Comparison of ENCODE assay signal across 3 cellular contexts in the genomic region with DNA sequence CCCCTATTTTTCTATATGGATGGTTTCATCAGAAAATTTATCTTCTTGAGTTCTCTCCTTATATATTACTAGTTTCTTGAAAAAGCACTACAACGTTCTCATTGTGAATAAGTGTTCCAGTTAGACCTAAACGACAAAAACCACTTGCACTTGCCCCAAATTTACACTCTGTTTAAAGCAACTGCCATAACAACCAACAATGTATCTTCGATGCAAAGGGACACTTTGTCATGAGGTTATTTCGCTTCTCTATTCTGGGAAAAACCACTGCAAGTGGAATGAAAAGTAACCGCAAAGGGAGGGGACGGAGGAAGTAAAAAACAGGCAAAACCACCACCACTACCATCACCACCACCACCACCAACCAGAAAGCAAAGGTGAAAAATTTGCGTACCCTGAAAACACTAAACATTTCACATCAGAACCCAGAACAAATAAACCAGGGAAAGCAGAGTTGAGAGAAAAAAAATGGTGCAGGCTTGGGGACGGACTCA.
TF ChIP-seq lines count a peak whose summit lies in the region.

No MANE protein-coding gene starts in this region.

TF ChIP-seq in SK-N-SH, 30 proteins besides CTCF, POLR2A, EP300 and RAD21:
- TF ChIP-seq FOXJ3 (CRISPR knock-in tag; IDR thresholded peaks at IDR 0.05) (no peak), MXI1 (IDR thresholded peaks at IDR 0.05; ENCODE audit: low read depth, low read length) (no peak), RXRA (IDR thresholded peaks at IDR 0.05; ENCODE audit: borderline replicate concordance, low read depth) (no peak), MEF2A (IDR thresholded peaks at IDR 0.05; ENCODE audit: borderline replicate concordance, low read depth) (no peak), TCF12 (IDR thresholded peaks at IDR 0.05) (no peak), FOSL2 (IDR thresholded peaks at IDR 0.05; ENCODE audit: borderline replicate concordance, low read depth) (no peak)
- TF ChIP-seq, protein P1, sequence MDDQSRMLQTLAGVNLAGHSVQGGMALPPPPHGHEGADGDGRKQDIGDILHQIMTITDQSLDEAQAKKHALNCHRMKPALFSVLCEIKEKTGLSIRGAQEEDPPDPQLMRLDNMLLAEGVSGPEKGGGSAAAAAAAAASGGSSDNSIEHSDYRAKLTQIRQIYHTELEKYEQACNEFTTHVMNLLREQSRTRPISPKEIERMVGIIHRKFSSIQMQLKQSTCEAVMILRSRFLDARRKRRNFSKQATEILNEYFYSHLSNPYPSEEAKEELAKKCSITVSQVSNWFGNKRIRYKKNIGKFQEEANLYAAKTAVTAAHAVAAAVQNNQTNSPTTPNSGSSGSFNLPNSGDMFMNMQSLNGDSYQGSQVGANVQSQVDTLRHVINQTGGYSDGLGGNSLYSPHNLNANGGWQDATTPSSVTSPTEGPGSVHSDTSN (IDR thresholded peaks at IDR 0.05), result no peak
- TF ChIP-seq, protein P2, sequence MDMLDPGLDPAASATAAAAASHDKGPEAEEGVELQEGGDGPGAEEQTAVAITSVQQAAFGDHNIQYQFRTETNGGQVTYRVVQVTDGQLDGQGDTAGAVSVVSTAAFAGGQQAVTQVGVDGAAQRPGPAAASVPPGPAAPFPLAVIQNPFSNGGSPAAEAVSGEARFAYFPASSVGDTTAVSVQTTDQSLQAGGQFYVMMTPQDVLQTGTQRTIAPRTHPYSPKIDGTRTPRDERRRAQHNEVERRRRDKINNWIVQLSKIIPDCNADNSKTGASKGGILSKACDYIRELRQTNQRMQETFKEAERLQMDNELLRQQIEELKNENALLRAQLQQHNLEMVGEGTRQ (IDR thresholded peaks at IDR 0.05; ENCODE audit: borderline replicate concordance, low read depth, low read length), result no peak

TF ChIP-seq in SK-N-SH treated with all-trans-retinoic acid at 6 μM for 48 hours, 23 proteins besides CTCF, POLR2A, EP300 and RAD21:
- TF ChIP-seq CSDC2 (CRISPR knock-in tag; IDR thresholded peaks at IDR 0.05), result no peak
- TF ChIP-seq, protein P3, sequence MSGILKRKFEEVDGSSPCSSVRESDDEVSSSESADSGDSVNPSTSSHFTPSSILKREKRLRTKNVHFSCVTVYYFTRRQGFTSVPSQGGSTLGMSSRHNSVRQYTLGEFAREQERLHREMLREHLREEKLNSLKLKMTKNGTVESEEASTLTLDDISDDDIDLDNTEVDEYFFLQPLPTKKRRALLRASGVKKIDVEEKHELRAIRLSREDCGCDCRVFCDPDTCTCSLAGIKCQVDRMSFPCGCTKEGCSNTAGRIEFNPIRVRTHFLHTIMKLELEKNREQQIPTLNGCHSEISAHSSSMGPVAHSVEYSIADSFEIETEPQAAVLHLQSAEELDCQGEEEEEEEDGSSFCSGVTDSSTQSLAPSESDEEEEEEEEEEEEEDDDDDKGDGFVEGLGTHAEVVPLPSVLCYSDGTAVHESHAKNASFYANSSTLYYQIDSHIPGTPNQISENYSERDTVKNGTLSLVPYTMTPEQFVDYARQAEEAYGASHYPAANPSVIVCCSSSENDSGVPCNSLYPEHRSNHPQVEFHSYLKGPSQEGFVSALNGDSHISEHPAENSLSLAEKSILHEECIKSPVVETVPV (CRISPR knock-in tag; IDR thresholded peaks at IDR 0.05), result no peak
- no peak for TF ChIP-seq ZFP3 (CRISPR knock-in tag; IDR thresholded peaks at IDR 0.05)
TF ChIP-seq in SK-N-SH treated with all-trans-retinoic acid at 6 μM for 48 hours: peak in this region for 0.

TF ChIP-seq in K562, 482 proteins besides CTCF, POLR2A, EP300 and RAD21 (continues in another document):
- TF ChIP-seq ARHGAP35 (IDR thresholded peaks at IDR 0.05; ENCODE audit: partially characterized antibody) (peak; percentile 29), ELF4 (CRISPR knock-in tag; IDR thresholded peaks at IDR 0.05) (0 out of 2 replicates have a peak, but pooled peaks have one; percentile 4), ELF2 (CRISPR knock-in tag; IDR thresholded peaks at IDR 0.05) (no peak), KLF6 (CRISPR knock-in tag; IDR thresholded peaks at IDR 0.05; ENCODE audit: borderline replicate concordance) (no peak), NR2F6 (CRISPR knock-in tag; IDR thresholded peaks at IDR 0.05) (no peak), ZEB2 (IDR thresholded peaks at IDR 0.05) (peak; percentile 53), CBFA2T3 (IDR thresholded peaks at IDR 0.05) (peak; percentile 26; the same call in 1 of the 2 replicates), IFI16 (CRISPR knock-in tag; IDR thresholded peaks at IDR 0.05) (no peak), LARP7 (IDR thresholded peaks at IDR 0.05) (peak; percentile 82; the same call in 1 of the 2 replicates), XRCC3 (IDR thresholded peaks at IDR 0.05) (no peak), ZNF764 (CRISPR knock-in tag; IDR thresholded peaks at IDR 0.05; ENCODE audit: low read depth) (no peak), ZBTB17 (CRISPR knock-in tag; IDR thresholded peaks at IDR 0.05) (no peak), TEAD4 (IDR thresholded peaks at IDR 0.05; ENCODE audit: low read length) (peak; percentile 65; the same call in 1 of the 2 replicates), TEAD4 (CRISPR knock-in tag; IDR thresholded peaks at IDR 0.05; ENCODE audit: borderline replicate concordance) (no peak), TBP (optimal IDR thresholded peaks at IDR 0.05; ENCODE audit: low read depth, low read length) (no peak), ETV1 (tag; conservative IDR thresholded peaks at IDR 0.05; ENCODE audit: low read depth) (0 out of 2 replicates have a peak, but pooled peaks have one; percentile 51), ESRRA (IDR thresholded peaks at IDR 0.05; ENCODE audit: borderline replicate concordance, low read depth) (peak; percentile 98; the same call in 1 of the 2 replicates), XRCC5 (IDR thresholded peaks at IDR 0.05; ENCODE audit: low read depth, low read length) (peak; percentile 14; the same call in 1 of the 2 replicates), SMARCC2 (IDR thresholded peaks at IDR 0.05; ENCODE audit: low read depth) (peak; percentile 61; the same call in 1 of the 2 replicates), CC2D1A (IDR thresholded peaks at IDR 0.05) (peak; percentile 62; the same call in 1 of the 2 replicates), CBFB (CRISPR knock-in tag; IDR thresholded peaks at IDR 0.05) (peak; percentile 89; the same call in 1 of the 2 replicates), RBM25 (IDR thresholded peaks at IDR 0.05; ENCODE audit: low read depth, low read length, severe bottlenecking) (no peak), ZBED1 (IDR thresholded peaks at IDR 0.05) (no peak), POLR2AphosphoS2 (IDR thresholded peaks at IDR 0.05; ENCODE audit: low read length) (no peak), RFX5 (IDR thresholded peaks at IDR 0.05; ENCODE audit: low read depth, low read length) (no peak), MTA2 (IDR thresholded peaks at IDR 0.05; ENCODE audit: low read depth) (peak; percentile 48; the same call in 1 of the 2 replicates), FIP1L1 (IDR thresholded peaks at IDR 0.05; ENCODE audit: low read depth, low read length, poor library complexity, severe bottlenecking) (no peak), ZNF785 (CRISPR knock-in tag; IDR thresholded peaks at IDR 0.05) (no peak)
- TF ChIP-seq, protein P4, sequence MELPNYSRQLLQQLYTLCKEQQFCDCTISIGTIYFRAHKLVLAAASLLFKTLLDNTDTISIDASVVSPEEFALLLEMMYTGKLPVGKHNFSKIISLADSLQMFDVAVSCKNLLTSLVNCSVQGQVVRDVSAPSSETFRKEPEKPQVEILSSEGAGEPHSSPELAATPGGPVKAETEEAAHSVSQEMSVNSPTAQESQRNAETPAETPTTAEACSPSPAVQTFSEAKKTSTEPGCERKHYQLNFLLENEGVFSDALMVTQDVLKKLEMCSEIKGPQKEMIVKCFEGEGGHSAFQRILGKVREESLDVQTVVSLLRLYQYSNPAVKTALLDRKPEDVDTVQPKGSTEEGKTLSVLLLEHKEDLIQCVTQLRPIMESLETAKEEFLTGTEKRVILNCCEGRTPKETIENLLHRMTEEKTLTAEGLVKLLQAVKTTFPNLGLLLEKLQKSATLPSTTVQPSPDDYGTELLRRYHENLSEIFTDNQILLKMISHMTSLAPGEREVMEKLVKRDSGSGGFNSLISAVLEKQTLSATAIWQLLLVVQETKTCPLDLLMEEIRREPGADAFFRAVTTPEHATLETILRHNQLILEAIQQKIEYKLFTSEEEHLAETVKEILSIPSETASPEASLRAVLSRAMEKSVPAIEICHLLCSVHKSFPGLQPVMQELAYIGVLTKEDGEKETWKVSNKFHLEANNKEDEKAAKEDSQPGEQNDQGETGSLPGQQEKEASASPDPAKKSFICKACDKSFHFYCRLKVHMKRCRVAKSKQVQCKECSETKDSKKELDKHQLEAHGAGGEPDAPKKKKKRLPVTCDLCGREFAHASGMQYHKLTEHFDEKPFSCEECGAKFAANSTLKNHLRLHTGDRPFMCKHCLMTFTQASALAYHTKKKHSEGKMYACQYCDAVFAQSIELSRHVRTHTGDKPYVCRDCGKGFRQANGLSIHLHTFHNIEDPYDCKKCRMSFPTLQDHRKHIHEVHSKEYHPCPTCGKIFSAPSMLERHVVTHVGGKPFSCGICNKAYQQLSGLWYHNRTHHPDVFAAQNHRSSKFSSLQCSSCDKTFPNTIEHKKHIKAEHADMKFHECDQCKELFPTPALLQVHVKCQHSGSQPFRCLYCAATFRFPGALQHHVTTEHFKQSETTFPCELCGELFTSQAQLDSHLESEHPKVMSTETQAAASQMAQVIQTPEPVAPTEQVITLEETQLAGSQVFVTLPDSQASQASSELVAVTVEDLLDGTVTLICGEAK (IDR thresholded peaks at IDR 0.05), result peak; percentile 32; the same call in 1 of the 2 replicates
- TF ChIP-seq, protein P4 (CRISPR knock-in tag; IDR thresholded peaks at IDR 0.05), result no peak
- TF ChIP-seq, protein P5, sequence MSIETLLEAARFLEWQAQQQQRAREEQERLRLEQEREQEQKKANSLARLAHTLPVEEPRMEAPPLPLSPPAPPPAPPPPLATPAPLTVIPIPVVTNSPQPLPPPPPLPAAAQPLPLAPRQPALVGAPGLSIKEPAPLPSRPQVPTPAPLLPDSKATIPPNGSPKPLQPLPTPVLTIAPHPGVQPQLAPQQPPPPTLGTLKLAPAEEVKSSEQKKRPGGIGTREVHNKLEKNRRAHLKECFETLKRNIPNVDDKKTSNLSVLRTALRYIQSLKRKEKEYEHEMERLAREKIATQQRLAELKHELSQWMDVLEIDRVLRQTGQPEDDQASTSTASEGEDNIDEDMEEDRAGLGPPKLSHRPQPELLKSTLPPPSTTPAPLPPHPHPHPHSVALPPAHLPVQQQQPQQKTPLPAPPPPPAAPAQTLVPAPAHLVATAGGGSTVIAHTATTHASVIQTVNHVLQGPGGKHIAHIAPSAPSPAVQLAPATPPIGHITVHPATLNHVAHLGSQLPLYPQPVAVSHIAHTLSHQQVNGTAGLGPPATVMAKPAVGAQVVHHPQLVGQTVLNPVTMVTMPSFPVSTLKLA (conservative IDR thresholded peaks at IDR 0.05), result peak in 1 of 2 experiments; percentile 51; a peak in 1 of 4 replicates
- TF ChIP-seq, protein P6, sequence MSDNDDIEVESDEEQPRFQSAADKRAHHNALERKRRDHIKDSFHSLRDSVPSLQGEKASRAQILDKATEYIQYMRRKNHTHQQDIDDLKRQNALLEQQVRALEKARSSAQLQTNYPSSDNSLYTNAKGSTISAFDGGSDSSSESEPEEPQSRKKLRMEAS (CRISPR knock-in tag; IDR thresholded peaks at IDR 0.05), result no peak
- TF ChIP-seq, protein P7, sequence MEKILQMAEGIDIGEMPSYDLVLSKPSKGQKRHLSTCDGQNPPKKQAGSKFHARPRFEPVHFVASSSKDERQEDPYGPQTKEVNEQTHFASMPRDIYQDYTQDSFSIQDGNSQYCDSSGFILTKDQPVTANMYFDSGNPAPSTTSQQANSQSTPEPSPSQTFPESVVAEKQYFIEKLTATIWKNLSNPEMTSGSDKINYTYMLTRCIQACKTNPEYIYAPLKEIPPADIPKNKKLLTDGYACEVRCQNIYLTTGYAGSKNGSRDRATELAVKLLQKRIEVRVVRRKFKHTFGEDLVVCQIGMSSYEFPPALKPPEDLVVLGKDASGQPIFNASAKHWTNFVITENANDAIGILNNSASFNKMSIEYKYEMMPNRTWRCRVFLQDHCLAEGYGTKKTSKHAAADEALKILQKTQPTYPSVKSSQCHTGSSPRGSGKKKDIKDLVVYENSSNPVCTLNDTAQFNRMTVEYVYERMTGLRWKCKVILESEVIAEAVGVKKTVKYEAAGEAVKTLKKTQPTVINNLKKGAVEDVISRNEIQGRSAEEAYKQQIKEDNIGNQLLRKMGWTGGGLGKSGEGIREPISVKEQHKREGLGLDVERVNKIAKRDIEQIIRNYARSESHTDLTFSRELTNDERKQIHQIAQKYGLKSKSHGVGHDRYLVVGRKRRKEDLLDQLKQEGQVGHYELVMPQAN (IDR thresholded peaks at IDR 0.05; ENCODE audit: borderline replicate concordance), result peak; percentile 13; the same call in 1 of the 2 replicates
- TF ChIP-seq, protein P8, sequence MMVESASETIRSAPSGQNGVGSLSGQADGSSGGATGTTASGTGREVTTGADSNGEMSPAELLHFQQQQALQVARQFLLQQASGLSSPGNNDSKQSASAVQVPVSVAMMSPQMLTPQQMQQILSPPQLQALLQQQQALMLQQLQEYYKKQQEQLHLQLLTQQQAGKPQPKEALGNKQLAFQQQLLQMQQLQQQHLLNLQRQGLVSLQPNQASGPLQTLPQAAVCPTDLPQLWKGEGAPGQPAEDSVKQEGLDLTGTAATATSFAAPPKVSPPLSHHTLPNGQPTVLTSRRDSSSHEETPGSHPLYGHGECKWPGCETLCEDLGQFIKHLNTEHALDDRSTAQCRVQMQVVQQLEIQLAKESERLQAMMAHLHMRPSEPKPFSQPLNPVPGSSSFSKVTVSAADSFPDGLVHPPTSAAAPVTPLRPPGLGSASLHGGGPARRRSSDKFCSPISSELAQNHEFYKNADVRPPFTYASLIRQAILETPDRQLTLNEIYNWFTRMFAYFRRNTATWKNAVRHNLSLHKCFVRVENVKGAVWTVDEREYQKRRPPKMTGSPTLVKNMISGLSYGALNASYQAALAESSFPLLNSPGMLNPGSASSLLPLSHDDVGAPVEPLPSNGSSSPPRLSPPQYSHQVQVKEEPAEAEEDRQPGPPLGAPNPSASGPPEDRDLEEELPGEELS (CRISPR knock-in tag; IDR thresholded peaks at IDR 0.05; ENCODE audit: borderline replicate concordance), result no peak
